1 cellular context compared by ENCODE assay signal in the genomic region with DNA sequence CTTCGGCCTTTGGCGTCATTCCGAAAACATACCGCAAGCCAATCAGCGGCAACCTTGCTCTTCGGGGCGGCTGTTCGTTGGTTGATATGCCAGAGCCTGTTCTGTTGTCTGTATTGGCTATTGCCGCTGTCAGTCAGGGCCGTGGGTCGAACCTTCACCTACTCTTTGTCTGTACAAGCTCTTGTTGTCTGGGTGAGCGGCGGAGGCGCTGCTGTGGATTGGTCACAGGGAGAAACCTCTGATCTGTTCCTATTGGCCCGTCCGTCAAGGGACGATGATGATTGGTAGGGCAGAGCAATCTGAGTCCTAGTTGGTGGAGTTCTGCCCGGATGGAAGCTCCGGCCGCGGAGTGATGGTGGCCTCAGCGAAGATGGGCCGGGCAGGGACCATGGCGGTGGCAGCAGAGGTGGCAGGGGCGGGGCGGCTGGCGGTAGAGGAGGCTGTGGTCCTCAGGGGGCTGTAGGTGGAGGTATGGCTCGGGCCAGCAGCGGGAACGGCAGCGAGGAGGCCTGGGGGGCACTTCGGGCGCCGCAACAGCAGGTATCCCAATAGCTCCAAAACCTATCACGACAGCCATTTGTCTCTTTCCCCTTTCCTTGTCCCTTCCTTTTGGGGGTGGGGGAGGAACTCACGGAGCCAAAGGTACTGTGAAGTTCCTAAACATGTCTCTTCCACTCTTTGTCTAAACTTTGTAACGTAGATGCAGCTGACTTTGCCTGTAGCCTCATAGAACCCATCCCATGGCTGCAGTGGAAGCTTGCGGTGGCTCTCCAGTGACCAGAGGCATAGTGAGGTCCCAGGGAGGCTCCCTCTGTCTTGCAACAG.
A peak's percentile ranks its signal among the peaks of the same experiment; 100 is the strongest.
TF ChIP-seq lines count a peak whose summit lies in the region.

TSS of gene WBP1 (plus strand) at position 307 of the 825 bp plus-strand sequence. CDS start at position 472, 165 bp downstream.

TF ChIP-seq in WTC11, 78 proteins besides CTCF, POLR2A, EP300 and RAD21 (continued from another document):
- 0 out of 2 replicates have a peak, but pooled peaks have one; percentile 23 for TF ChIP-seq ETV6 (CRISPR knock-in tag; IDR thresholded peaks at IDR 0.05)
- TF ChIP-seq, protein P1, sequence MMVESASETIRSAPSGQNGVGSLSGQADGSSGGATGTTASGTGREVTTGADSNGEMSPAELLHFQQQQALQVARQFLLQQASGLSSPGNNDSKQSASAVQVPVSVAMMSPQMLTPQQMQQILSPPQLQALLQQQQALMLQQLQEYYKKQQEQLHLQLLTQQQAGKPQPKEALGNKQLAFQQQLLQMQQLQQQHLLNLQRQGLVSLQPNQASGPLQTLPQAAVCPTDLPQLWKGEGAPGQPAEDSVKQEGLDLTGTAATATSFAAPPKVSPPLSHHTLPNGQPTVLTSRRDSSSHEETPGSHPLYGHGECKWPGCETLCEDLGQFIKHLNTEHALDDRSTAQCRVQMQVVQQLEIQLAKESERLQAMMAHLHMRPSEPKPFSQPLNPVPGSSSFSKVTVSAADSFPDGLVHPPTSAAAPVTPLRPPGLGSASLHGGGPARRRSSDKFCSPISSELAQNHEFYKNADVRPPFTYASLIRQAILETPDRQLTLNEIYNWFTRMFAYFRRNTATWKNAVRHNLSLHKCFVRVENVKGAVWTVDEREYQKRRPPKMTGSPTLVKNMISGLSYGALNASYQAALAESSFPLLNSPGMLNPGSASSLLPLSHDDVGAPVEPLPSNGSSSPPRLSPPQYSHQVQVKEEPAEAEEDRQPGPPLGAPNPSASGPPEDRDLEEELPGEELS (CRISPR knock-in tag; IDR thresholded peaks at IDR 0.05) = no peak
- TF ChIP-seq TEAD4 (CRISPR knock-in tag; IDR thresholded peaks at IDR 0.05) = no peak
- peak; percentile 63 for TF ChIP-seq FOXK1 (CRISPR knock-in tag; IDR thresholded peaks at IDR 0.05)
- 0 out of 2 replicates have a peak, but pooled peaks have one; percentile 62 for TF ChIP-seq EMX1 (CRISPR knock-in tag; IDR thresholded peaks at IDR 0.05)
- 0 out of 2 replicates have a peak, but pooled peaks have one; percentile 79 for TF ChIP-seq PRRX2 (CRISPR knock-in tag; IDR thresholded peaks at IDR 0.05)
- TF ChIP-seq, protein P2, sequence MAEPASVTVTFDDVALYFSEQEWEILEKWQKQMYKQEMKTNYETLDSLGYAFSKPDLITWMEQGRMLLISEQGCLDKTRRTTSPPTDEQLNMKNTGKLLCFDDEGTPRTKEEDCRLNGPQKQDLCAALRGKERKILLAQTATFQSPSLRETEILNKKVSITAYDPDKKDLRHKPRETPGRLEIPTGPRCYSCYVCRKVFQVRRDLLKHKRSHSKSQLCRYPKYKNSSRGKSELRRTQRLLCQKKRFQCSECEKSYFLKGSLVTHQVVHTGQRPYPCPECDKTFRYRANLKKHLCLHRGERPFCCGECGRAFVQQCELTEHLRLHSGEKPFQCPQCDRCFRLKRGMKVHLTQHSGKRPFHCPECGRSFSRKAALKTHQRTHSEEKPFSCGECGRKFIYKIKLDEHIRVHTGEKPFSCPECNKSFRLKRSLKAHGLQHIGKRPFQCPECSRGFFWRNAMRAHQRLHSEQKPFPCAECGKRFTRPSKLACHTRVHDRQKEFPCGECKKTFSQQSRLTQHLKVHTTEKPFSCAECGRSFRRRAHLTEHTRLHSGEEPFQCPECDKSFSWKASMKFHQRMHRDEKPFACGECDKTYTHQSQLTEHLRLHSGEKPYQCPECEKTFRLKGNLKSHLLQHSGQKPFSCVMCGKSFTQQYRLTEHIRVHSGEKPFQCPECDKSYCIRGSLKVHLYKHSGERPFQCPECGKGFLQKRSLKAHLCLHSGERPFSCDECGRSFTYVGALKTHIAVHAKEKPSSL (CRISPR knock-in tag; conservative IDR thresholded peaks at IDR 0.05) = no peak
- TF ChIP-seq ELF4 (CRISPR knock-in tag; IDR thresholded peaks at IDR 0.05; ENCODE audit: low read depth) = no peak
- TF ChIP-seq ATF1 (CRISPR knock-in tag; IDR thresholded peaks at IDR 0.05) = no peak
- TF ChIP-seq TEAD1 (CRISPR knock-in tag; IDR thresholded peaks at IDR 0.05) = no peak
- TF ChIP-seq ZNF317 (CRISPR knock-in tag; IDR thresholded peaks at IDR 0.05; ENCODE audit: borderline replicate concordance, low read depth) = no peak
- TF ChIP-seq MXD4 (CRISPR knock-in tag; IDR thresholded peaks at IDR 0.05; ENCODE audit: borderline replicate concordance) = no peak
- no peak for TF ChIP-seq RORB (CRISPR knock-in tag; IDR thresholded peaks at IDR 0.05)
- no peak for TF ChIP-seq SOX15 (CRISPR knock-in tag; IDR thresholded peaks at IDR 0.05)
- 0 out of 2 replicates have a peak, but pooled peaks have one; percentile 1 for TF ChIP-seq PREB (CRISPR knock-in tag; IDR thresholded peaks at IDR 0.05; ENCODE audit: borderline replicate concordance)
- no peak for TF ChIP-seq FOXJ3 (CRISPR knock-in tag; IDR thresholded peaks at IDR 0.05; ENCODE audit: borderline replicate concordance)
- TF ChIP-seq, protein P3, sequence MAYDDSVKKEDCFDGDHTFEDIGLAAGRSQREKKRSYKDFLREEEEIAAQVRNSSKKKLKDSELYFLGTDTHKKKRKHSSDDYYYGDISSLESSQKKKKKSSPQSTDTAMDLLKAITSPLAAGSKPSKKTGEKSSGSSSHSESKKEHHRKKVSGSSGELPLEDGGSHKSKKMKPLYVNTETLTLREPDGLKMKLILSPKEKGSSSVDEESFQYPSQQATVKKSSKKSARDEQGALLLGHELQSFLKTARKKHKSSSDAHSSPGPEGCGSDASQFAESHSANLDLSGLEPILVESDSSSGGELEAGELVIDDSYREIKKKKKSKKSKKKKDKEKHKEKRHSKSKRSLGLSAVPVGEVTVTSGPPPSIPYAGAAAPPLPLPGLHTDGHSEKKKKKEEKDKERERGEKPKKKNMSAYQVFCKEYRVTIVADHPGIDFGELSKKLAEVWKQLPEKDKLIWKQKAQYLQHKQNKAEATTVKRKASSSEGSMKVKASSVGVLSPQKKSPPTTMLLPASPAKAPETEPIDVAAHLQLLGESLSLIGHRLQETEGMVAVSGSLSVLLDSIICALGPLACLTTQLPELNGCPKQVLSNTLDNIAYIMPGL (CRISPR knock-in tag; IDR thresholded peaks at IDR 0.05) = no peak
- TF ChIP-seq, protein P4, sequence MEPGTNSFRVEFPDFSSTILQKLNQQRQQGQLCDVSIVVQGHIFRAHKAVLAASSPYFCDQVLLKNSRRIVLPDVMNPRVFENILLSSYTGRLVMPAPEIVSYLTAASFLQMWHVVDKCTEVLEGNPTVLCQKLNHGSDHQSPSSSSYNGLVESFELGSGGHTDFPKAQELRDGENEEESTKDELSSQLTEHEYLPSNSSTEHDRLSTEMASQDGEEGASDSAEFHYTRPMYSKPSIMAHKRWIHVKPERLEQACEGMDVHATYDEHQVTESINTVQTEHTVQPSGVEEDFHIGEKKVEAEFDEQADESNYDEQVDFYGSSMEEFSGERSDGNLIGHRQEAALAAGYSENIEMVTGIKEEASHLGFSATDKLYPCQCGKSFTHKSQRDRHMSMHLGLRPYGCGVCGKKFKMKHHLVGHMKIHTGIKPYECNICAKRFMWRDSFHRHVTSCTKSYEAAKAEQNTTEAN (CRISPR knock-in tag; IDR thresholded peaks at IDR 0.05) = no peak
- TF ChIP-seq JAZF1 (CRISPR knock-in tag; IDR thresholded peaks at IDR 0.05) = no peak
- TF ChIP-seq, protein P5, sequence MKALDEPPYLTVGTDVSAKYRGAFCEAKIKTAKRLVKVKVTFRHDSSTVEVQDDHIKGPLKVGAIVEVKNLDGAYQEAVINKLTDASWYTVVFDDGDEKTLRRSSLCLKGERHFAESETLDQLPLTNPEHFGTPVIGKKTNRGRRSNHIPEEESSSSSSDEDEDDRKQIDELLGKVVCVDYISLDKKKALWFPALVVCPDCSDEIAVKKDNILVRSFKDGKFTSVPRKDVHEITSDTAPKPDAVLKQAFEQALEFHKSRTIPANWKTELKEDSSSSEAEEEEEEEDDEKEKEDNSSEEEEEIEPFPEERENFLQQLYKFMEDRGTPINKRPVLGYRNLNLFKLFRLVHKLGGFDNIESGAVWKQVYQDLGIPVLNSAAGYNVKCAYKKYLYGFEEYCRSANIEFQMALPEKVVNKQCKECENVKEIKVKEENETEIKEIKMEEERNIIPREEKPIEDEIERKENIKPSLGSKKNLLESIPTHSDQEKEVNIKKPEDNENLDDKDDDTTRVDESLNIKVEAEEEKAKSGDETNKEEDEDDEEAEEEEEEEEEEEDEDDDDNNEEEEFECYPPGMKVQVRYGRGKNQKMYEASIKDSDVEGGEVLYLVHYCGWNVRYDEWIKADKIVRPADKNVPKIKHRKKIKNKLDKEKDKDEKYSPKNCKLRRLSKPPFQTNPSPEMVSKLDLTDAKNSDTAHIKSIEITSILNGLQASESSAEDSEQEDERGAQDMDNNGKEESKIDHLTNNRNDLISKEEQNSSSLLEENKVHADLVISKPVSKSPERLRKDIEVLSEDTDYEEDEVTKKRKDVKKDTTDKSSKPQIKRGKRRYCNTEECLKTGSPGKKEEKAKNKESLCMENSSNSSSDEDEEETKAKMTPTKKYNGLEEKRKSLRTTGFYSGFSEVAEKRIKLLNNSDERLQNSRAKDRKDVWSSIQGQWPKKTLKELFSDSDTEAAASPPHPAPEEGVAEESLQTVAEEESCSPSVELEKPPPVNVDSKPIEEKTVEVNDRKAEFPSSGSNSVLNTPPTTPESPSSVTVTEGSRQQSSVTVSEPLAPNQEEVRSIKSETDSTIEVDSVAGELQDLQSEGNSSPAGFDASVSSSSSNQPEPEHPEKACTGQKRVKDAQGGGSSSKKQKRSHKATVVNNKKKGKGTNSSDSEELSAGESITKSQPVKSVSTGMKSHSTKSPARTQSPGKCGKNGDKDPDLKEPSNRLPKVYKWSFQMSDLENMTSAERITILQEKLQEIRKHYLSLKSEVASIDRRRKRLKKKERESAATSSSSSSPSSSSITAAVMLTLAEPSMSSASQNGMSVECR (CRISPR knock-in tag; IDR thresholded peaks at IDR 0.05; ENCODE audit: borderline replicate concordance) = peak; percentile 49; the same call in 1 of the 2 replicates
- 0 out of 2 replicates have a peak, but pooled peaks have one; percentile 47 for TF ChIP-seq MYBL2 (CRISPR knock-in tag; IDR thresholded peaks at IDR 0.05)
- TF ChIP-seq ZBTB21 (CRISPR knock-in tag; IDR thresholded peaks at IDR 0.05; ENCODE audit: borderline replicate concordance) = no peak
- TF ChIP-seq NFE2L1 (CRISPR knock-in tag; IDR thresholded peaks at IDR 0.05) = no peak
- TF ChIP-seq, protein P6, sequence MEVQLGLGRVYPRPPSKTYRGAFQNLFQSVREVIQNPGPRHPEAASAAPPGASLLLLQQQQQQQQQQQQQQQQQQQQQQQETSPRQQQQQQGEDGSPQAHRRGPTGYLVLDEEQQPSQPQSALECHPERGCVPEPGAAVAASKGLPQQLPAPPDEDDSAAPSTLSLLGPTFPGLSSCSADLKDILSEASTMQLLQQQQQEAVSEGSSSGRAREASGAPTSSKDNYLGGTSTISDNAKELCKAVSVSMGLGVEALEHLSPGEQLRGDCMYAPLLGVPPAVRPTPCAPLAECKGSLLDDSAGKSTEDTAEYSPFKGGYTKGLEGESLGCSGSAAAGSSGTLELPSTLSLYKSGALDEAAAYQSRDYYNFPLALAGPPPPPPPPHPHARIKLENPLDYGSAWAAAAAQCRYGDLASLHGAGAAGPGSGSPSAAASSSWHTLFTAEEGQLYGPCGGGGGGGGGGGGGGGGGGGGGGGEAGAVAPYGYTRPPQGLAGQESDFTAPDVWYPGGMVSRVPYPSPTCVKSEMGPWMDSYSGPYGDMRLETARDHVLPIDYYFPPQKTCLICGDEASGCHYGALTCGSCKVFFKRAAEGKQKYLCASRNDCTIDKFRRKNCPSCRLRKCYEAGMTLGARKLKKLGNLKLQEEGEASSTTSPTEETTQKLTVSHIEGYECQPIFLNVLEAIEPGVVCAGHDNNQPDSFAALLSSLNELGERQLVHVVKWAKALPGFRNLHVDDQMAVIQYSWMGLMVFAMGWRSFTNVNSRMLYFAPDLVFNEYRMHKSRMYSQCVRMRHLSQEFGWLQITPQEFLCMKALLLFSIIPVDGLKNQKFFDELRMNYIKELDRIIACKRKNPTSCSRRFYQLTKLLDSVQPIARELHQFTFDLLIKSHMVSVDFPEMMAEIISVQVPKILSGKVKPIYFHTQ (CRISPR knock-in tag; IDR thresholded peaks at IDR 0.05) = no peak
- TF ChIP-seq, protein P7, sequence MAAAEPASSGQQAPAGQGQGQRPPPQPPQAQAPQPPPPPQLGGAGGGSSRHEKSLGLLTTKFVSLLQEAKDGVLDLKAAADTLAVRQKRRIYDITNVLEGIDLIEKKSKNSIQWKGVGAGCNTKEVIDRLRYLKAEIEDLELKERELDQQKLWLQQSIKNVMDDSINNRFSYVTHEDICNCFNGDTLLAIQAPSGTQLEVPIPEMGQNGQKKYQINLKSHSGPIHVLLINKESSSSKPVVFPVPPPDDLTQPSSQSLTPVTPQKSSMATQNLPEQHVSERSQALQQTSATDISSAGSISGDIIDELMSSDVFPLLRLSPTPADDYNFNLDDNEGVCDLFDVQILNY (CRISPR knock-in tag; IDR thresholded peaks at IDR 0.05) = no peak
- no peak for TF ChIP-seq ERG (CRISPR knock-in tag; IDR thresholded peaks at IDR 0.05)
- TF ChIP-seq NFYB (CRISPR knock-in tag; conservative IDR thresholded peaks at IDR 0.05; ENCODE audit: low read depth) = peak; percentile 93
- no peak for TF ChIP-seq KAT7 (CRISPR knock-in tag; IDR thresholded peaks at IDR 0.05; ENCODE audit: borderline replicate concordance)
- TF ChIP-seq ZNF423 (CRISPR knock-in tag; IDR thresholded peaks at IDR 0.05) = no peak
